ENCODE assay signal across 8 cellular contexts in genomic region chr6:142566628-142567396, GRCh38.
DNase-seq lines count a peak whose midpoint lies in the region; ATAC-seq, FAIRE-seq and TF ChIP-seq lines count a peak whose summit lies in the region.

No MANE protein-coding gene starts in this region.

- no peaks in the 10 kb centered on the region for H3K9me2 ChIP-seq in OCI-LY1 (ENCODE audit: low read depth, low read length)

- no peak for FAIRE-seq in urothelium cell line (lab: Jason Lieb, UNC)

- H3K9ac ChIP-seq in OCI-LY1 (ENCODE audit: low read length) = no peak overlapping the region

- H3K4me3 ChIP-seq in OCI-LY1 (ENCODE audit: low read depth, low read length, poor library complexity, severe bottlenecking) = no peak overlapping the region
- no peak overlapping the region for H3K4me3 ChIP-seq in fibroblast of mammary gland (ENCODE audit: control insufficient read depth, low read depth, low read length)
- no peak overlapping the region for H3K4me3 ChIP-seq in neutrophil (ENCODE audit: low read depth in 1 of 2, low read length in 1 of 2)

- H3K9me3 ChIP-seq in OCI-LY1 (ENCODE audit: low read length) (no peaks in the 10 kb centered on the region), neutrophil (no peaks in the 10 kb centered on the region)

- no peaks in the 10 kb centered on the region for H3K36me3 ChIP-seq in OCI-LY1 (ENCODE audit: insufficient read depth, low read length)
- H3K36me3 ChIP-seq in neutrophil = no peaks in the 10 kb centered on the region

- ATAC-seq in GM18858 (IDR thresholded peaks at IDR 0.05; ENCODE audit: unreplicated experiment) (peak; percentile 50), HG03280 (IDR thresholded peaks at IDR 0.05; ENCODE audit: unreplicated experiment) (peak; percentile 60)

- no peak overlapping the region for H3K27ac ChIP-seq in OCI-LY1 (ENCODE audit: low read depth, low read length, poor library complexity, severe bottlenecking)
- H3K27ac ChIP-seq in neutrophil = no peak overlapping the region

- no peaks in the 10 kb centered on the region for H4K20me1 ChIP-seq in OCI-LY1 (ENCODE audit: insufficient read depth, low read length)

- no peak overlapping the region for H2AFZ ChIP-seq in OCI-LY1 (ENCODE audit: low read length)

- no peak overlapping the region for H3K4me2 ChIP-seq in OCI-LY1 (ENCODE audit: low read length)

- H3K4me1 ChIP-seq in OCI-LY1 (ENCODE audit: insufficient read depth, low read length, severe bottlenecking) (no peaks in the 10 kb centered on the region), neutrophil (ENCODE audit: control insufficient read depth in 1 of 2, insufficient read depth in 1 of 2, low read depth in 1 of 2, low read length in 1 of 2) (no peaks in the 10 kb centered on the region)

- no peaks in the 10 kb centered on the region for H3F3A ChIP-seq in OCI-LY1 (ENCODE audit: insufficient read depth, low read length)

- DNase-seq in AML-193 (lab: John Stamatoyannopoulos, UW) = peak; percentile 47 to 50
- peak; percentile 51 for DNase-seq in activated T-cell treated with anti-CD3 and anti-CD28 coated beads for 1 hour (ENCODE audit: low read depth)
- peak; percentile 74 for DNase-seq in fibroblast of mammary gland (ENCODE audit: low read depth)
- DNase-seq in urothelium cell line (ENCODE audit: low spot score) = peak; percentile 68

- H3K79me2 ChIP-seq in OCI-LY1 (ENCODE audit: insufficient read depth, low read length) = no peaks in the 10 kb centered on the region

- H3K27me3 ChIP-seq in OCI-LY1 (ENCODE audit: insufficient read depth, low read length) (no peaks in the 10 kb centered on the region), neutrophil (no peaks in the 10 kb centered on the region)

- TF ChIP-seq CTCF in OCI-LY1 (IDR thresholded peaks at IDR 0.05; ENCODE audit: low read length) = peak; percentile 85
- TF ChIP-seq CTCF in fibroblast of mammary gland (conservative IDR thresholded peaks at IDR 0.05; ENCODE audit: control insufficient read depth, insufficient read depth, low read depth, low read length) = peak; percentile 98
- peak; percentile 47 for TF ChIP-seq CTCF in neutrophil (IDR thresholded peaks at IDR 0.05)

Comparison
In these comparisons a context has a peak if more than half of its experiments do, and no peak if none do; other contexts are left out.
1. CTCF ChIP-seq: peak in every context shown above with its lines; median percentile 98 in fibroblast of mammary gland; 85 in OCI-LY1; 47 in neutrophil.